In genomic region chrX:105698386-105698785, GRCh38 we compare ENCODE assay signal across 13 cellular contexts.
"Had no signal": no experiment of that assay in that cellular context is flagged by ENCODE, and none has a peak within 500 bp of the region (broad histone marks: within the 10 kb centered on the region; RNA-seq: fewer than 3 reads in every experiment).

No MANE protein-coding gene starts in this region.

- H3K36me3 ChIP-seq: left lung, stomach had no signal

- H3K79me2 ChIP-seq: hepatocyte had no signal

- H3K9me3 ChIP-seq: left lung, mucosa of descending colon, stomach had no signal

- H3K27ac ChIP-seq: hepatocyte, left lung, stomach had no signal

- H2AFZ ChIP-seq: hepatocyte had no signal

- H3K4me3 ChIP-seq: hepatocyte, left lung, mucosa of descending colon, stomach had no signal

- ATAC-seq: activated CD4-positive, CD25-positive, alpha-beta regulatory T cell treated with anti-CD3 and anti-CD28 coated beads, Interleukin-2, amount 50 U/mL, for 24 hours; left lung; mucosa of descending colon; naive thymus-derived CD8-positive, alpha-beta T cell had no signal

- H3K27me3 ChIP-seq: hepatocyte, stomach had no signal

- H3K4me1 ChIP-seq: left lung, stomach had no signal

- DNase-seq: activated CD4-positive, alpha-beta T cell treated with anti-CD3 and anti-CD28 coated beads, Interleukin-2, amount 50 U/mL, for 1 hour; activated naive CD8-positive, alpha-beta T cell treated with anti-CD3 and anti-CD28 coated beads, Interleukin-2, amount 10 ng/mL, durations not matched to agents 7 days and 5 days; aorta; erythroblast; kidney; left lung; mucosa of descending colon; naive thymus-derived CD8-positive, alpha-beta T cell; posterior cingulate gyrus; stimulated activated CD4-positive, alpha-beta T cell treated with anti-CD3 and anti-CD28 coated beads, Interleukin-1b, Interleukin-23, amount 100 ng/mL, for 48 hours; stomach had no signal
